11 cellular contexts compared by ENCODE assay signal in genomic region chr15:67822537-67823370, GRCh38. TPM values are rescaled to one million over a fixed set of nuclear protein-coding genes. Genes with fewer than 3 reads are reported as not detected.
DNase-seq lines count a peak whose midpoint lies in the region; ATAC-seq and TF ChIP-seq lines count a peak whose summit lies in the region.
"Had no signal": no experiment of that assay in that cellular context is flagged by ENCODE, and none has a peak within 500 bp of the region (broad histone marks: within the 10 kb centered on the region; RNA-seq: fewer than 3 reads in every experiment).

No MANE protein-coding gene starts in this region.

- intact Hi-C loops in activated CD4-positive, alpha-beta T cell treated with anti-CD3 and anti-CD28 coated beads for 36 hours (cut with DNase I, micrococcal nuclease) = loop anchor here in 1 of 2 experiments (5.0 kb wide), 1 partner anchor 40 kb away; no protein-coding TSS in a partner anchor
- intact Hi-C loops in prostate gland (cut with DNase I) = no loop called here

- H3K27ac ChIP-seq in endodermal cell (ENCODE audit: low read depth, low read length) (no peak overlapping the region), smooth muscle cell (ENCODE audit: low read depth) (no peak overlapping the region), prostate gland (no peak overlapping the region)

- peaks cover 36% of the 10 kb centered on the region for H3K4me1 Mint-ChIP-seq in activated CD4-positive, alpha-beta T cell treated with anti-CD3 and anti-CD28 coated beads for 36 hours
- peaks cover 18% of the 10 kb centered on the region for H3K4me1 Mint-ChIP-seq in endodermal cell

- H3K27me3 ChIP-seq in endodermal cell (ENCODE audit: control insufficient read depth, insufficient read depth, low read length, poor library complexity, severe bottlenecking) (peaks cover 99% of the 10 kb centered on the region), smooth muscle cell (ENCODE audit: low read depth) (peaks cover 99% of the 10 kb centered on the region), prostate gland (replicated peaks; ENCODE audit: insufficient read depth) (peaks cover 72% of the 10 kb centered on the region)

- no peak overlapping the region for H3K4me3 Mint-ChIP-seq in activated CD4-positive, alpha-beta T cell treated with anti-CD3 and anti-CD28 coated beads for 36 hours
- peak overlapping the region; percentile 15 for H3K4me3 Mint-ChIP-seq in endodermal cell

- no peak overlapping the region for H2AFZ ChIP-seq in smooth muscle cell (ENCODE audit: low read depth)

- no peak for ATAC-seq in activated CD4-positive, alpha-beta T cell treated with anti-CD3 and anti-CD28 coated beads for 36 hours
- no peak for ATAC-seq in HG03280 (IDR thresholded peaks at IDR 0.05; ENCODE audit: unreplicated experiment)

- no peaks in the 10 kb centered on the region for H3K79me2 ChIP-seq in smooth muscle cell (ENCODE audit: low read depth)

- H3K4me2 ChIP-seq in smooth muscle cell = peak overlapping the region; percentile 48

- H3K4me1 ChIP-seq in endodermal cell (ENCODE audit: control insufficient read depth, insufficient read depth, low read length) = peaks cover 5% of the 10 kb centered on the region
- H3K4me1 ChIP-seq in smooth muscle cell (ENCODE audit: low read depth) = no peaks in the 10 kb centered on the region
- H3K4me1 ChIP-seq in prostate gland (replicated peaks) = peaks cover 6% of the 10 kb centered on the region

- CTCF ChIA-PET in activated CD4-positive, alpha-beta T cell treated with anti-CD3 and anti-CD28 coated beads for 36 hours (lab: Charles Lee) = interaction anchor here (0.6 to 1.3 kb wide), 2 partner anchors 10 to 366 kb away, joined by 3 to 4 read pairs; no protein-coding TSS in a partner anchor

- H3K9me3 Mint-ChIP-seq in activated CD4-positive, alpha-beta T cell treated with anti-CD3 and anti-CD28 coated beads for 36 hours (ENCODE audit: low read depth) = no peaks in the 10 kb centered on the region
- peaks cover 5% of the 10 kb centered on the region for H3K9me3 Mint-ChIP-seq in endodermal cell

- no peak overlapping the region for H3K9ac ChIP-seq in endodermal cell (ENCODE audit: extremely low read depth, low read length, poor library complexity, severe bottlenecking)
- no peak overlapping the region for H3K9ac ChIP-seq in smooth muscle cell (ENCODE audit: low read depth)

- no peaks in the 10 kb centered on the region for H4K20me1 ChIP-seq in smooth muscle cell (ENCODE audit: low read depth)

- peaks cover 1% of the 10 kb centered on the region for H3K36me3 Mint-ChIP-seq in activated CD4-positive, alpha-beta T cell treated with anti-CD3 and anti-CD28 coated beads for 36 hours (ENCODE audit: low read depth)
- no peaks in the 10 kb centered on the region for H3K36me3 Mint-ChIP-seq in endodermal cell (ENCODE audit: low read depth)

- H3K9me3 ChIP-seq in endodermal cell (ENCODE audit: control insufficient read depth, low read length) = no peaks in the 10 kb centered on the region
- no peaks in the 10 kb centered on the region for H3K9me3 ChIP-seq in smooth muscle cell (replicated peaks; ENCODE audit: low read depth)
- H3K9me3 ChIP-seq in prostate gland = no peaks in the 10 kb centered on the region

- no peak for TF ChIP-seq POLR2A in prostate gland (IDR thresholded peaks at IDR 0.05)

- WGBS in endodermal cell (ENCODE audit: insufficient coverage in 1 of 2, insufficient read length in 1 of 2), 2 experiments = 4 to 5% methylated on average over 24 to 55 of the region's 55 CpGs
- WGBS in smooth muscle cell (ENCODE audit: low lambda C conversion rate) = 11% methylated on average over 26 of the region's 55 CpGs
- 4% methylated on average over 40 of the region's 55 CpGs for WGBS in prostate gland

- H3K4me3 ChIP-seq in endodermal cell (ENCODE audit: low read length) (no peak overlapping the region), smooth muscle cell (no peak overlapping the region), prostate gland (peak overlapping the region in 1 of 2 donors; percentile 20)

- POLR2A ChIA-PET in activated CD4-positive, alpha-beta T cell treated with anti-CD3 and anti-CD28 coated beads for 36 hours (lab: Charles Lee) = no interaction called here

- H3F3A ChIP-seq in smooth muscle cell (ENCODE audit: low read depth) = no peaks in the 10 kb centered on the region

- H3K36me3 ChIP-seq in endodermal cell (ENCODE audit: control insufficient read depth, insufficient read depth, low read length) (no peaks in the 10 kb centered on the region), smooth muscle cell (ENCODE audit: low read depth) (no peaks in the 10 kb centered on the region), prostate gland (no peaks in the 10 kb centered on the region)

- TF ChIP-seq CTCF in endodermal cell (conservative IDR thresholded peaks at IDR 0.05) (no peak), smooth muscle cell (IDR thresholded peaks at IDR 0.05; ENCODE audit: borderline replicate concordance, insufficient read depth, poor library complexity, severe bottlenecking) (no peak), prostate gland (IDR thresholded peaks at IDR 0.05) (no peak)

- H3K27me3 Mint-ChIP-seq in activated CD4-positive, alpha-beta T cell treated with anti-CD3 and anti-CD28 coated beads for 36 hours = peaks cover 70% of the 10 kb centered on the region
- H3K27me3 Mint-ChIP-seq in endodermal cell (ENCODE audit: insufficient read depth) = peaks cover 93% of the 10 kb centered on the region

- H3K27ac Mint-ChIP-seq in activated CD4-positive, alpha-beta T cell treated with anti-CD3 and anti-CD28 coated beads for 36 hours = no peak overlapping the region
- H3K27ac Mint-ChIP-seq in endodermal cell = no peak overlapping the region
- H3K27ac Mint-ChIP-seq: CD14-positive monocyte had no signal

- DNase-seq in activated CD4-positive, alpha-beta T cell treated with anti-CD3 and anti-CD28 coated beads for 36 hours = peak; percentile 18
- DNase-seq in activated CD4-positive, alpha-beta T cell treated with anti-CD3 and anti-CD28 coated beads for 4 hours = no peak
- DNase-seq in NCI-H146 (lab: John Stamatoyannopoulos, UW) = peak; percentile 80
- peak; percentile 65 for DNase-seq in endodermal cell
- DNase-seq in smooth muscle cell (lab: John Stamatoyannopoulos, UW; ENCODE audit: unreplicated experiment) = no peak
- DNase-seq in DMS114 treated with DMSO at 0.1 percent for 48 hours (lab: John Stamatoyannopoulos, UW; ENCODE audit: unreplicated experiment) = no peak
- no peak for DNase-seq in prostate gland (ENCODE audit: low spot score)
- DNase-seq: effector CD8-positive, alpha-beta T cell had no signal

RNA-seq across cellular contexts. Expression of gene SKOR1, which starts 2.6 kb away (rescaled TPM):
- total RNA-seq in activated CD4-positive, alpha-beta T cell treated with anti-CD3 and anti-CD28 coated beads for 36 hours = under 1 TPM; 0.16 to 0.18 TPM
- under 1 TPM; 0.37 to 0.51 TPM for total RNA-seq in endodermal cell
- polyA plus RNA-seq in endodermal cell (2013, experiment 1 of 2) = 2.0 TPM
- polyA plus RNA-seq in endodermal cell (2013, experiment 2 of 2) = 1.7 TPM
- 0.04 TPM in 1 of 2 replicates, not detected in the other for total RNA-seq in smooth muscle cell
- 0.21 and 0.27 TPM in 2 replicates for polyA plus RNA-seq in smooth muscle cell
- 1 to 10 TPM in 1 of 2 donors, under 1 TPM in 1; 0.59 to 1.7 TPM for total RNA-seq in prostate gland
- polyA plus RNA-seq: CD14-positive monocyte had no signal

RNA-seq across cellular contexts. Expression of gene RNU6-1, which starts 17.1 kb away (rescaled TPM):
- total RNA-seq in activated CD4-positive, alpha-beta T cell treated with anti-CD3 and anti-CD28 coated beads for 36 hours = not detected
- total RNA-seq in endodermal cell (not detected), smooth muscle cell (not detected in 2 replicates), prostate gland (not detected)
- under 0.01 TPM for polyA plus RNA-seq in endodermal cell (2013, experiment 1 of 2)
- under 0.01 TPM for polyA plus RNA-seq in endodermal cell (2013, experiment 2 of 2)
- polyA plus RNA-seq in smooth muscle cell = not detected in 2 replicates
- total RNA-seq: LHCN-M2 had no signal
- polyA plus RNA-seq: CD14-positive monocyte had no signal

Comparison
In these comparisons a context has a peak if more than half of its experiments do, and no peak if none do; other contexts are left out.
1. DNase-seq: peak in activated CD4-positive, alpha-beta T cell treated with anti-CD3 and anti-CD28 coated beads for 36 hours (single experiment), NCI-H146 (single experiment) and endodermal cell (single experiment); none in activated CD4-positive, alpha-beta T cell treated with anti-CD3 and anti-CD28 coated beads for 4 hours (0 of 2), smooth muscle cell (single experiment), DMS114 treated with DMSO at 0.1 percent for 48 hours (single experiment) and prostate gland (single experiment).